ENCODE assay signal across 21 cellular contexts in genomic region chr22:35419756-35420155, GRCh38. TPM values are rescaled to one million over a fixed set of nuclear protein-coding genes. Genes with fewer than 3 reads are reported as not detected.
DNase-seq lines count a peak whose midpoint lies in the region; ATAC-seq and TF ChIP-seq lines count a peak whose summit lies in the region.
"Had no signal": no experiment of that assay in that cellular context is flagged by ENCODE, and none has a peak within 500 bp of the region (broad histone marks: within the 10 kb centered on the region; RNA-seq: fewer than 3 reads in every experiment).

No MANE protein-coding gene starts in this region.

- no peaks in the 10 kb centered on the region for H3K27me3 Mint-ChIP-seq in activated CD8-positive, alpha-beta T cell treated with anti-CD3 and anti-CD28 coated beads, Interleukin-2, amount 10 ng/mL, durations not matched to agents 7 days and 5 days (ENCODE audit: low read depth)
- no peaks in the 10 kb centered on the region for H3K27me3 Mint-ChIP-seq in activated CD8-positive, alpha-beta T cell treated with anti-CD3 and anti-CD28 coated beads for 36 hours
- H3K27me3 Mint-ChIP-seq in T-helper 17 cell (no peaks in the 10 kb centered on the region), nephron progenitor cell (ENCODE audit: low read depth, poor library complexity) (no peaks in the 10 kb centered on the region)
- H3K27me3 Mint-ChIP-seq: B cell; CD4-positive, CD25-positive, alpha-beta regulatory T cell had no signal

- DNase-seq in activated CD8-positive, alpha-beta T cell treated with anti-CD3 and anti-CD28 coated beads, Interleukin-2, amount 10 ng/mL, durations not matched to agents 7 days and 5 days, result no peak
- no peak for DNase-seq in activated CD8-positive, alpha-beta T cell treated with anti-CD3 and anti-CD28 coated beads for 36 hours
- DNase-seq in T-helper 17 cell (no peak), nephron progenitor cell (no peak), ascending aorta (ENCODE audit: low spot score in 2 of 2) (no peak), SHP77 (lab: John Stamatoyannopoulos, UW) (no peak)
- DNase-seq in stimulated activated effector memory CD8-positive, alpha-beta T cell treated with anti-CD3 and anti-CD28 coated beads, Interleukin-12 subunit alpha, Interleukin-12 subunit beta, amount 100 ng/mL, for 72 hours (ENCODE audit: low spot score in 2 of 2), result no peak
- DNase-seq: Caco-2; CD4-positive, CD25-positive, alpha-beta regulatory T cell; CD8-positive, alpha-beta T cell; DMS79; EL; GF-D8; GM23248; H7 had no signal

- no peak overlapping the region for H3K27ac ChIP-seq in ascending aorta
- H3K27ac ChIP-seq: 22Rv1, BLaER1, C4-2B, GM23248 had no signal

- no peaks in the 10 kb centered on the region for H3K4me1 Mint-ChIP-seq in activated CD8-positive, alpha-beta T cell treated with anti-CD3 and anti-CD28 coated beads, Interleukin-2, amount 10 ng/mL, durations not matched to agents 7 days and 5 days (ENCODE audit: low read depth)
- H3K4me1 Mint-ChIP-seq in activated CD8-positive, alpha-beta T cell treated with anti-CD3 and anti-CD28 coated beads for 36 hours (ENCODE audit: low read depth), result peaks cover under 1% of the 10 kb centered on the region
- H3K4me1 Mint-ChIP-seq in T-helper 17 cell (peaks cover 4% of the 10 kb centered on the region), nephron progenitor cell (peaks cover 11% of the 10 kb centered on the region)
- peaks cover 6% of the 10 kb centered on the region for H3K4me1 Mint-ChIP-seq in stimulated activated effector memory CD8-positive, alpha-beta T cell treated with anti-CD3 and anti-CD28 coated beads, Interleukin-12 subunit alpha, Interleukin-12 subunit beta, amount 100 ng/mL, for 72 hours

- CTCF ChIA-PET in activated CD8-positive, alpha-beta T cell treated with anti-CD3 and anti-CD28 coated beads, Interleukin-2, amount 10 ng/mL, durations not matched to agents 7 days and 5 days (lab: Charles Lee), result interaction anchor here (1.0 kb wide), 1 partner anchor 10 kb away, joined by 4 read pairs; no protein-coding TSS in a partner anchor
- CTCF ChIA-PET in activated CD8-positive, alpha-beta T cell treated with anti-CD3 and anti-CD28 coated beads for 36 hours (lab: Charles Lee), result interaction anchor here (1.6 to 3.7 kb wide), 2 partner anchors 10 to 11 kb away, joined by 4 to 29 read pairs; no protein-coding TSS in a partner anchor

- peaks cover 73% of the 10 kb centered on the region for H3K36me3 Mint-ChIP-seq in activated CD8-positive, alpha-beta T cell treated with anti-CD3 and anti-CD28 coated beads, Interleukin-2, amount 10 ng/mL, durations not matched to agents 7 days and 5 days (ENCODE audit: low read depth)
- peaks cover 57% of the 10 kb centered on the region for H3K36me3 Mint-ChIP-seq in activated CD8-positive, alpha-beta T cell treated with anti-CD3 and anti-CD28 coated beads for 36 hours (ENCODE audit: low read depth)
- H3K36me3 Mint-ChIP-seq in T-helper 17 cell (ENCODE audit: low read depth) (peaks cover 9% of the 10 kb centered on the region), nephron progenitor cell (ENCODE audit: low read depth) (peaks cover 61% of the 10 kb centered on the region)
- H3K36me3 Mint-ChIP-seq in stimulated activated effector memory CD8-positive, alpha-beta T cell treated with anti-CD3 and anti-CD28 coated beads, Interleukin-12 subunit alpha, Interleukin-12 subunit beta, amount 100 ng/mL, for 72 hours, result peaks cover 100% of the 10 kb centered on the region

- H3K4me3 Mint-ChIP-seq in activated CD8-positive, alpha-beta T cell treated with anti-CD3 and anti-CD28 coated beads, Interleukin-2, amount 10 ng/mL, durations not matched to agents 7 days and 5 days, result no peak overlapping the region
- no peak overlapping the region for H3K4me3 Mint-ChIP-seq in activated CD8-positive, alpha-beta T cell treated with anti-CD3 and anti-CD28 coated beads for 36 hours
- H3K4me3 Mint-ChIP-seq in T-helper 17 cell (no peak overlapping the region), nephron progenitor cell (no peak overlapping the region)
- H3K4me3 Mint-ChIP-seq in stimulated activated effector memory CD8-positive, alpha-beta T cell treated with anti-CD3 and anti-CD28 coated beads, Interleukin-12 subunit alpha, Interleukin-12 subunit beta, amount 100 ng/mL, for 72 hours, result no peak overlapping the region
- H3K4me3 Mint-ChIP-seq: B cell; CD4-positive, CD25-positive, alpha-beta regulatory T cell; CD8-positive, alpha-beta T cell had no signal

- H3K9me3 ChIP-seq in T-helper 17 cell (ENCODE audit: control insufficient read depth, low read length, poor library complexity, severe bottlenecking) (no peaks in the 10 kb centered on the region), ascending aorta (no peaks in the 10 kb centered on the region)
- H3K9me3 ChIP-seq: BLaER1, Caco-2 had no signal

- no peak for TF ChIP-seq CTCF in activated CD8-positive, alpha-beta T cell treated with anti-CD3 and anti-CD28 coated beads for 36 hours (IDR thresholded peaks at IDR 0.05)
- TF ChIP-seq CTCF in nephron progenitor cell (IDR thresholded peaks at IDR 0.05), result no peak
- TF ChIP-seq CTCF in ascending aorta (IDR thresholded peaks at IDR 0.05), result no peak

- peaks cover 72 to 85% of the 10 kb centered on the region in 2 donors for H3K36me3 ChIP-seq in ascending aorta

- no peak overlapping the region for H3K4me3 ChIP-seq in ascending aorta
- H3K4me3 ChIP-seq: BLaER1, GM23248 had no signal

- no peak for ATAC-seq in activated CD8-positive, alpha-beta T cell treated with anti-CD3 and anti-CD28 coated beads, Interleukin-2, amount 10 ng/mL, durations not matched to agents 7 days and 5 days
- no peak for ATAC-seq in activated CD8-positive, alpha-beta T cell treated with anti-CD3 and anti-CD28 coated beads for 36 hours
- ATAC-seq in T-helper 17 cell (no peak), GM19463 (IDR thresholded peaks at IDR 0.05; ENCODE audit: unreplicated experiment) (no peak)
- no peak for ATAC-seq in stimulated activated effector memory CD8-positive, alpha-beta T cell treated with anti-CD3 and anti-CD28 coated beads, Interleukin-12 subunit alpha, Interleukin-12 subunit beta, amount 100 ng/mL, for 72 hours
- ATAC-seq: CD8-positive, alpha-beta T cell; HCT116 had no signal

- intact Hi-C loops in activated CD8-positive, alpha-beta T cell treated with anti-CD3 and anti-CD28 coated beads for 36 hours (cut with micrococcal nuclease), result no loop called here
- intact Hi-C loops in ascending aorta (cut with DNase I), result no loop called here

- H3K4me1 ChIP-seq in ascending aorta, result no peaks in the 10 kb centered on the region
- H3K4me1 ChIP-seq: BLaER1, Caco-2 had no signal

- H3K27ac Mint-ChIP-seq in activated CD8-positive, alpha-beta T cell treated with anti-CD3 and anti-CD28 coated beads, Interleukin-2, amount 10 ng/mL, durations not matched to agents 7 days and 5 days, result peak overlapping the region; percentile 39
- no peak overlapping the region for H3K27ac Mint-ChIP-seq in activated CD8-positive, alpha-beta T cell treated with anti-CD3 and anti-CD28 coated beads for 36 hours
- H3K27ac Mint-ChIP-seq in T-helper 17 cell (peak overlapping the region; percentile 37), nephron progenitor cell (peak overlapping the region; percentile 39)
- peak overlapping the region; percentile 71 for H3K27ac Mint-ChIP-seq in stimulated activated effector memory CD8-positive, alpha-beta T cell treated with anti-CD3 and anti-CD28 coated beads, Interleukin-12 subunit alpha, Interleukin-12 subunit beta, amount 100 ng/mL, for 72 hours
- H3K27ac Mint-ChIP-seq: B cell; CD4-positive, CD25-positive, alpha-beta regulatory T cell; CD8-positive, alpha-beta T cell had no signal

- no peaks in the 10 kb centered on the region for H3K9me3 Mint-ChIP-seq in activated CD8-positive, alpha-beta T cell treated with anti-CD3 and anti-CD28 coated beads, Interleukin-2, amount 10 ng/mL, durations not matched to agents 7 days and 5 days (ENCODE audit: insufficient read depth)
- H3K9me3 Mint-ChIP-seq in activated CD8-positive, alpha-beta T cell treated with anti-CD3 and anti-CD28 coated beads for 36 hours, result no peaks in the 10 kb centered on the region
- no peaks in the 10 kb centered on the region for H3K9me3 Mint-ChIP-seq in nephron progenitor cell
- no peaks in the 10 kb centered on the region for H3K9me3 Mint-ChIP-seq in stimulated activated effector memory CD8-positive, alpha-beta T cell treated with anti-CD3 and anti-CD28 coated beads, Interleukin-12 subunit alpha, Interleukin-12 subunit beta, amount 100 ng/mL, for 72 hours
- H3K9me3 Mint-ChIP-seq: CD4-positive, CD25-positive, alpha-beta regulatory T cell; CD8-positive, alpha-beta T cell had no signal

- POLR2A ChIA-PET in activated CD8-positive, alpha-beta T cell treated with anti-CD3 and anti-CD28 coated beads, Interleukin-2, amount 10 ng/mL, durations not matched to agents 7 days and 5 days (lab: Charles Lee), result interaction anchor here (0.9 to 1.1 kb wide), 2 partner anchors 8 to 10 kb away, joined by 3 to 4 read pairs; no protein-coding TSS in a partner anchor
- POLR2A ChIA-PET in activated CD8-positive, alpha-beta T cell treated with anti-CD3 and anti-CD28 coated beads for 36 hours (lab: Charles Lee), result interaction anchor here (2.4 to 16.6 kb wide), 2 partner anchors 11 kb away, joined by 9 to 237 read pairs; no protein-coding TSS in a partner anchor

- H3K27me3 ChIP-seq in ascending aorta, result no peaks in the 10 kb centered on the region
- H3K27me3 ChIP-seq: BLaER1 had no signal

RNA-seq across cellular contexts. Expression of gene MCM5, which starts 19.8 kb away (rescaled TPM):
- total RNA-seq in activated CD8-positive, alpha-beta T cell treated with anti-CD3 and anti-CD28 coated beads, Interleukin-2, amount 10 ng/mL, durations not matched to agents 7 days and 5 days, result 100 to 1,000 TPM; 275 to 287 TPM
- total RNA-seq in activated CD8-positive, alpha-beta T cell treated with anti-CD3 and anti-CD28 coated beads for 36 hours, result 100 to 1,000 TPM; 318 to 319 TPM
- total RNA-seq in T-helper 17 cell, result 10 to 100 TPM; 22.6 to 32.6 TPM
- total RNA-seq in ascending aorta, result 31.1 TPM

RNA-seq across cellular contexts. Expression of gene HMOX1, which starts 38.9 kb away (rescaled TPM):
- under 1 TPM; 0.34 to 0.68 TPM for total RNA-seq in activated CD8-positive, alpha-beta T cell treated with anti-CD3 and anti-CD28 coated beads, Interleukin-2, amount 10 ng/mL, durations not matched to agents 7 days and 5 days
- total RNA-seq in activated CD8-positive, alpha-beta T cell treated with anti-CD3 and anti-CD28 coated beads for 36 hours, result under 1 TPM in 1 of 2 experiments, not detected in 1; 0.22 TPM
- total RNA-seq in T-helper 17 cell, result 1 to 10 TPM; 1.1 to 3.0 TPM
- 27.1 TPM for total RNA-seq in ascending aorta
- total RNA-seq: CD4-positive, CD25-positive, alpha-beta regulatory T cell had no signal
